ENCODE assay signal across 1 cellular context in genomic region chr1:109548321-109549267, GRCh38.
TF ChIP-seq lines count a peak whose summit lies in the region.

Gene GNAI3, plus strand, starts transcription at chr1:109548615. Its CDS starts 106 bp downstream, at chr1:109548721.

TF ChIP-seq in HepG2, 621 proteins besides CTCF, POLR2A, EP300 and RAD21 (continued from another document and continues in another):
- TF ChIP-seq GPBP1L1 (CRISPR knock-in tag; IDR thresholded peaks at IDR 0.05) (no peak), ZMYM2 (CRISPR knock-in tag; IDR thresholded peaks at IDR 0.05) (no peak; the same call in 1 of the 2 replicates), ADNP (CRISPR knock-in tag; IDR thresholded peaks at IDR 0.05) (no peak), ZNF782 (CRISPR knock-in tag; IDR thresholded peaks at IDR 0.05; ENCODE audit: borderline replicate concordance) (no peak), SAP130 (CRISPR knock-in tag; IDR thresholded peaks at IDR 0.05; ENCODE audit: low read depth) (peak; percentile 97), TBL1XR1 (IDR thresholded peaks at IDR 0.05; ENCODE audit: borderline replicate concordance, low read length, partially characterized antibody) (peak; percentile 12), JUNB (CRISPR knock-in tag; IDR thresholded peaks at IDR 0.05; ENCODE audit: borderline replicate concordance) (no peak), ZFY (CRISPR knock-in tag; IDR thresholded peaks at IDR 0.05) (peak; percentile 91), ZNF432 (CRISPR knock-in tag; IDR thresholded peaks at IDR 0.05; ENCODE audit: borderline replicate concordance) (no peak), HMG20B (CRISPR knock-in tag; conservative IDR thresholded peaks at IDR 0.05) (no peak), PTBP1 (IDR thresholded peaks at IDR 0.05; ENCODE audit: low read depth, low read length, poor library complexity, severe bottlenecking) (no peak), GLMP (CRISPR knock-in tag; IDR thresholded peaks at IDR 0.05; ENCODE audit: borderline replicate concordance) (no peak), ZNF282 (IDR thresholded peaks at IDR 0.05; ENCODE audit: partially characterized antibody) (no peak), ZNF281 (CRISPR knock-in tag; IDR thresholded peaks at IDR 0.05; ENCODE audit: borderline replicate concordance) (peak; percentile 8; the same call in 1 of the 2 replicates), PBX2 (CRISPR knock-in tag; IDR thresholded peaks at IDR 0.05) (no peak), BRCA1 (CRISPR knock-in tag; IDR thresholded peaks at IDR 0.05) (peak; percentile 31; the same call in 1 of the 2 replicates), ZNF850 (CRISPR knock-in tag; conservative IDR thresholded peaks at IDR 0.05) (no peak), ZNF598 (CRISPR knock-in tag; IDR thresholded peaks at IDR 0.05; ENCODE audit: borderline replicate concordance) (no peak), PHF21A (CRISPR knock-in tag; IDR thresholded peaks at IDR 0.05) (peak; percentile 66), MYC (CRISPR knock-in tag; IDR thresholded peaks at IDR 0.05; ENCODE audit: borderline replicate concordance) (peak; percentile 68; the same call in 1 of the 2 replicates), NFE2L1 (CRISPR knock-in tag; IDR thresholded peaks at IDR 0.05; ENCODE audit: borderline replicate concordance) (no peak), RELA (CRISPR knock-in tag; IDR thresholded peaks at IDR 0.05) (no peak), SP1 (IDR thresholded peaks at IDR 0.05) (no peak), SP1 (CRISPR knock-in tag; IDR thresholded peaks at IDR 0.05) (peak; percentile 43; the same call in 1 of the 2 replicates), ZNF567 (CRISPR knock-in tag; IDR thresholded peaks at IDR 0.05; ENCODE audit: borderline replicate concordance) (no peak), ZSCAN21 (CRISPR knock-in tag; IDR thresholded peaks at IDR 0.05; ENCODE audit: borderline replicate concordance) (peak; percentile 56; the same call in 1 of the 2 replicates), HOXA9 (CRISPR knock-in tag; IDR thresholded peaks at IDR 0.05; ENCODE audit: borderline replicate concordance) (no peak), ZFAT (CRISPR knock-in tag; conservative IDR thresholded peaks at IDR 0.05) (no peak), ZNF460 (CRISPR knock-in tag; IDR thresholded peaks at IDR 0.05; ENCODE audit: borderline replicate concordance) (no peak), HDAC2 (CRISPR knock-in tag; IDR thresholded peaks at IDR 0.05) (peak; percentile 12; the same call in 1 of the 2 replicates), TP53 (CRISPR knock-in tag; conservative IDR thresholded peaks at IDR 0.05) (0 out of 2 replicates have a peak, but pooled peaks have one; percentile 51), ZFP36L2 (CRISPR knock-in tag; IDR thresholded peaks at IDR 0.05) (no peak), ATF1 (CRISPR knock-in tag; IDR thresholded peaks at IDR 0.05) (peak; percentile 81), ZNF790 (CRISPR knock-in tag; IDR thresholded peaks at IDR 0.05; ENCODE audit: borderline replicate concordance) (no peak), NFATC3 (CRISPR knock-in tag; IDR thresholded peaks at IDR 0.05) (no peak), TOE1 (CRISPR knock-in tag; IDR thresholded peaks at IDR 0.05) (no peak), HNRNPLL (IDR thresholded peaks at IDR 0.05; ENCODE audit: low read depth, low read length, poor library complexity, severe bottlenecking) (peak; percentile 97), CBX5 (CRISPR knock-in tag; IDR thresholded peaks at IDR 0.05; ENCODE audit: borderline replicate concordance) (no peak), ZNF670 (CRISPR knock-in tag; IDR thresholded peaks at IDR 0.05; ENCODE audit: borderline replicate concordance) (no peak), XBP1 (CRISPR knock-in tag; IDR thresholded peaks at IDR 0.05) (no peak), POLR2G (IDR thresholded peaks at IDR 0.05; ENCODE audit: low read depth, low read length) (peak; percentile 98), BCL3 (CRISPR knock-in tag; IDR thresholded peaks at IDR 0.05) (no peak), ZBTB7B (CRISPR knock-in tag; IDR thresholded peaks at IDR 0.05) (no peak; the same call in 1 of the 2 replicates)
- TF ChIP-seq, protein P1, sequence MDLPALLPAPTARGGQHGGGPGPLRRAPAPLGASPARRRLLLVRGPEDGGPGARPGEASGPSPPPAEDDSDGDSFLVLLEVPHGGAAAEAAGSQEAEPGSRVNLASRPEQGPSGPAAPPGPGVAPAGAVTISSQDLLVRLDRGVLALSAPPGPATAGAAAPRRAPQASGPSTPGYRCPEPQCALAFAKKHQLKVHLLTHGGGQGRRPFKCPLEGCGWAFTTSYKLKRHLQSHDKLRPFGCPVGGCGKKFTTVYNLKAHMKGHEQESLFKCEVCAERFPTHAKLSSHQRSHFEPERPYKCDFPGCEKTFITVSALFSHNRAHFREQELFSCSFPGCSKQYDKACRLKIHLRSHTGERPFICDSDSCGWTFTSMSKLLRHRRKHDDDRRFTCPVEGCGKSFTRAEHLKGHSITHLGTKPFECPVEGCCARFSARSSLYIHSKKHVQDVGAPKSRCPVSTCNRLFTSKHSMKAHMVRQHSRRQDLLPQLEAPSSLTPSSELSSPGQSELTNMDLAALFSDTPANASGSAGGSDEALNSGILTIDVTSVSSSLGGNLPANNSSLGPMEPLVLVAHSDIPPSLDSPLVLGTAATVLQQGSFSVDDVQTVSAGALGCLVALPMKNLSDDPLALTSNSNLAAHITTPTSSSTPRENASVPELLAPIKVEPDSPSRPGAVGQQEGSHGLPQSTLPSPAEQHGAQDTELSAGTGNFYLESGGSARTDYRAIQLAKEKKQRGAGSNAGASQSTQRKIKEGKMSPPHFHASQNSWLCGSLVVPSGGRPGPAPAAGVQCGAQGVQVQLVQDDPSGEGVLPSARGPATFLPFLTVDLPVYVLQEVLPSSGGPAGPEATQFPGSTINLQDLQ (CRISPR knock-in tag; IDR thresholded peaks at IDR 0.05) = no peak
- TF ChIP-seq, protein P2, sequence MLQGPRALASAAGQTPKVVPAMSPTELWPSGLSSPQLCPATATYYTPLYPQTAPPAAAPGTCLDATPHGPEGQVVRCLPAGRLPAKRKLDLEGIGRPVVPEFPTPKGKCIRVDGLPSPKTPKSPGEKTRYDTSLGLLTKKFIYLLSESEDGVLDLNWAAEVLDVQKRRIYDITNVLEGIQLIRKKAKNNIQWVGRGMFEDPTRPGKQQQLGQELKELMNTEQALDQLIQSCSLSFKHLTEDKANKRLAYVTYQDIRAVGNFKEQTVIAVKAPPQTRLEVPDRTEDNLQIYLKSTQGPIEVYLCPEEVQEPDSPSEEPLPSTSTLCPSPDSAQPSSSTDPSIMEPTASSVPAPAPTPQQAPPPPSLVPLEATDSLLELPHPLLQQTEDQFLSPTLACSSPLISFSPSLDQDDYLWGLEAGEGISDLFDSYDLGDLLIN (CRISPR knock-in tag; IDR thresholded peaks at IDR 0.05; ENCODE audit: borderline replicate concordance) = peak; percentile 78; the same call in 1 of the 2 replicates
- TF ChIP-seq, protein P3, sequence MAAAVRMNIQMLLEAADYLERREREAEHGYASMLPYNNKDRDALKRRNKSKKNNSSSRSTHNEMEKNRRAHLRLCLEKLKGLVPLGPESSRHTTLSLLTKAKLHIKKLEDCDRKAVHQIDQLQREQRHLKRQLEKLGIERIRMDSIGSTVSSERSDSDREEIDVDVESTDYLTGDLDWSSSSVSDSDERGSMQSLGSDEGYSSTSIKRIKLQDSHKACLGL (CRISPR knock-in tag; IDR thresholded peaks at IDR 0.05) = peak; percentile 73; the same call in 1 of the 2 replicates
- TF ChIP-seq, protein P4, sequence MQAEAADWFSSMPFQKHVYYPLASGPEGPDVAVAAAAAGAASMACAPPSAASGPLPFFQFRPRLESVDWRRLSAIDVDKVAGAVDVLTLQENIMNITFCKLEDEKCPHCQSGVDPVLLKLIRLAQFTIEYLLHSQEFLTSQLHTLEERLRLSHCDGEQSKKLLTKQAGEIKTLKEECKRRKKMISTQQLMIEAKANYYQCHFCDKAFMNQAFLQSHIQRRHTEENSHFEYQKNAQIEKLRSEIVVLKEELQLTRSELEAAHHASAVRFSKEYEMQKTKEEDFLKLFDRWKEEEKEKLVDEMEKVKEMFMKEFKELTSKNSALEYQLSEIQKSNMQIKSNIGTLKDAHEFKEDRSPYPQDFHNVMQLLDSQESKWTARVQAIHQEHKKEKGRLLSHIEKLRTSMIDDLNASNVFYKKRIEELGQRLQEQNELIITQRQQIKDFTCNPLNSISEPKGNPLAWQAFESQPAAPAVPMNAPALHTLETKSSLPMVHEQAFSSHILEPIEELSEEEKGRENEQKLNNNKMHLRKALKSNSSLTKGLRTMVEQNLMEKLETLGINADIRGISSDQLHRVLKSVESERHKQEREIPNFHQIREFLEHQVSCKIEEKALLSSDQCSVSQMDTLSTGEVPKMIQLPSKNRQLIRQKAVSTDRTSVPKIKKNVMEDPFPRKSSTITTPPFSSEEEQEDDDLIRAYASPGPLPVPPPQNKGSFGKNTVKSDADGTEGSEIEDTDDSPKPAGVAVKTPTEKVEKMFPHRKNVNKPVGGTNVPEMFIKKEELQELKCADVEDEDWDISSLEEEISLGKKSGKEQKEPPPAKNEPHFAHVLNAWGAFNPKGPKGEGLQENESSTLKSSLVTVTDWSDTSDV (CRISPR knock-in tag; IDR thresholded peaks at IDR 0.05) = peak; percentile 65; the same call in 1 of the 2 replicates
- TF ChIP-seq, protein P5, sequence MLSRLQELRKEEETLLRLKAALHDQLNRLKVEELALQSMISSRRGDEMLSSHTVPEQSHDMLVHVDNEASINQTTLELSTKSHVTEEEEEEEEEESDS (CRISPR knock-in tag; IDR thresholded peaks at IDR 0.05; ENCODE audit: borderline replicate concordance) = no peak; the same call in 1 of the 2 replicates
- TF ChIP-seq, protein P6, sequence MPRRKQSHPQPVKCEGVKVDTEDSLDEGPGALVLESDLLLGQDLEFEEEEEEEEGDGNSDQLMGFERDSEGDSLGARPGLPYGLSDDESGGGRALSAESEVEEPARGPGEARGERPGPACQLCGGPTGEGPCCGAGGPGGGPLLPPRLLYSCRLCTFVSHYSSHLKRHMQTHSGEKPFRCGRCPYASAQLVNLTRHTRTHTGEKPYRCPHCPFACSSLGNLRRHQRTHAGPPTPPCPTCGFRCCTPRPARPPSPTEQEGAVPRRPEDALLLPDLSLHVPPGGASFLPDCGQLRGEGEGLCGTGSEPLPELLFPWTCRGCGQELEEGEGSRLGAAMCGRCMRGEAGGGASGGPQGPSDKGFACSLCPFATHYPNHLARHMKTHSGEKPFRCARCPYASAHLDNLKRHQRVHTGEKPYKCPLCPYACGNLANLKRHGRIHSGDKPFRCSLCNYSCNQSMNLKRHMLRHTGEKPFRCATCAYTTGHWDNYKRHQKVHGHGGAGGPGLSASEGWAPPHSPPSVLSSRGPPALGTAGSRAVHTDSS (CRISPR knock-in tag; conservative IDR thresholded peaks at IDR 0.05) = no peak
